ENCODE assay signal across 11 cellular contexts in the genomic region with DNA sequence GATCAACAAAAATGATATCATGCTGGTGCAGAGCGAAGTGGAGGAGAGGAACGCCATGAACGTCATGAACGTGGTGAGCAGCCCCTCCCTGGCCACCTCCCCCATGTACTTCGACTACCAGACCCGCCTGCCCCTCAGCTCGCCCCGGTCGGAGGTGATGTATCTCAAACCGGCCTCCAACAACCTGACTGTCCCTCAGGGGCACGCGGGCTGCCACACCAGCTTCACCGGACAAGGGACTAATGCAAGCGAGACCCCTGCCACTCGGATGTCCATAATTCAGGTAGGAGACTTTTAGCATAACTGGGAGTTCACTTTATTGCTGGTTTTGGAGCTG. TPM values are rescaled to one million over a fixed set of nuclear protein-coding genes. Genes with fewer than 3 reads are reported as not detected.
DNase-seq lines count a peak whose midpoint lies in the region; ATAC-seq and TF ChIP-seq lines count a peak whose summit lies in the region.
"Had no signal": no experiment of that assay in that cellular context is flagged by ENCODE, and none has a peak within 500 bp of the region (broad histone marks: within the 10 kb centered on the region; RNA-seq: fewer than 3 reads in every experiment).

No MANE protein-coding gene starts in this region.

- DNase-seq in IMR-90 (no peak), medulla oblongata (ENCODE audit: extremely low spot score) (peak; percentile 55), stomach (no peak), NCI-H446 (lab: John Stamatoyannopoulos, UW) (no peak), SHP77 (lab: John Stamatoyannopoulos, UW) (no peak)
- DNase-seq: activated naive CD4-positive, alpha-beta T cell treated with anti-CD3 and anti-CD28 coated beads for 36 hours; CD4-positive, CD25-positive, alpha-beta regulatory T cell; NCI-H748 treated with DMSO at 0.1 percent for 48 hours had no signal

- 0% methylated on average over 3 of the region's 15 CpGs; no CpG with 5 or more reads in 1 of the 2 experiments for WGBS in IMR-90 (ENCODE audit: extremely low coverage in 2 of 2, insufficient read length in 1 of 2), 2 experiments
- 12 to 21% methylated on average over 15 of the region's 15 CpGs for WGBS in esophagus, 2 donors
- 10 to 15% (median 13%) methylated on average over 15 of the region's 15 CpGs for WGBS in stomach, 5 donors

- TF ChIP-seq EP300 in stomach (IDR thresholded peaks at IDR 0.05), result no peak

- POLR2A ChIA-PET in IMR-90 (lab: Charles Lee; ENCODE audit: unreplicated experiment), result no interaction called here

- H2BK5ac ChIP-seq in IMR-90 (ENCODE audit: low read depth, low read length, poor library complexity, severe bottlenecking), result no peak overlapping the region

- no peak overlapping the region for H2BK20ac ChIP-seq in IMR-90 (ENCODE audit: low read depth, low read length)

- H3K27ac ChIP-seq in IMR-90 (ENCODE audit: insufficient read depth, low read length) (no peak overlapping the region), esophagus (ENCODE audit: low read depth in 2 of 2, low read length in 1 of 2) (no peak overlapping the region), stomach (peak overlapping the region in 3 of 5 donors; percentile 68 to 79 (median 75))

- intact Hi-C loops in IMR-90 (cut with micrococcal nuclease), result no loop called here
- intact Hi-C loops in stomach (cut with DNase I; ENCODE audit: low total_unique reads), result no loop called here

- no peak overlapping the region for H2AK5ac ChIP-seq in IMR-90 (ENCODE audit: low read depth, low read length)

- in situ Hi-C loops in IMR-90 (cut with MboI; ENCODE audit: low sequenced_read_pairs), result loop anchor here (25.0 kb wide), 1 partner anchor 1678 kb away; no protein-coding TSS in a partner anchor

- H2AK9ac ChIP-seq in IMR-90 (replicated peaks; ENCODE audit: low read depth, low read length, poor library complexity), result peak overlapping the region; percentile 72

- no peak overlapping the region for H3K4me3 ChIP-seq in IMR-90 (ENCODE audit: insufficient read depth, low read depth, low read length)
- peak overlapping the region; percentile 12 to 46 for H3K4me3 ChIP-seq in esophagus (ENCODE audit: low read depth in 1 of 2, low read length in 2 of 2)
- peak overlapping the region; percentile 44 to 58 (median 52) for H3K4me3 ChIP-seq in stomach

- H3K9me3 ChIP-seq in IMR-90 (ENCODE audit: control insufficient read depth, insufficient read depth, low read length) (peaks cover 15% of the 10 kb centered on the region), esophagus (ENCODE audit: control insufficient read depth in 2 of 2, insufficient read depth in 1 of 2, low read depth in 1 of 2, low read length in 1 of 2) (peaks cover 3 to 28% of the 10 kb centered on the region in 2 donors), stomach (peaks cover 0 to 26% (median 10%) of the 10 kb centered on the region in 4 donors)

- H3K18ac ChIP-seq in IMR-90 (ENCODE audit: low read depth, low read length), result no peak overlapping the region

- no peak for TF ChIP-seq RAD21 in IMR-90 (IDR thresholded peaks at IDR 0.05; ENCODE audit: low read length)

- TF ChIP-seq POLR2A in IMR-90 (IDR thresholded peaks at IDR 0.05; ENCODE audit: low read depth, low read length) (no peak), stomach (IDR thresholded peaks at IDR 0.05) (no peak)

- no peak overlapping the region for H2BK15ac ChIP-seq in IMR-90 (ENCODE audit: low read depth, low read length)

- H3K36me3 ChIP-seq in IMR-90 (ENCODE audit: control insufficient read depth, insufficient read depth, low read length), result no peaks in the 10 kb centered on the region
- no peaks in the 10 kb centered on the region for H3K36me3 ChIP-seq in esophagus (ENCODE audit: control insufficient read depth in 2 of 2, insufficient read depth in 2 of 2, low read length in 1 of 2)
- H3K36me3 ChIP-seq in stomach, result no peaks in the 10 kb centered on the region

- H3K4me2 ChIP-seq in IMR-90 (ENCODE audit: low read depth, low read length), result no peak overlapping the region

- H3K9ac ChIP-seq in IMR-90 (ENCODE audit: low read depth, low read length), result no peak overlapping the region

- no peaks in the 10 kb centered on the region for H3K79me1 ChIP-seq in IMR-90 (ENCODE audit: low read depth in 1 of 2, low read length in 2 of 2)

- CTCF ChIA-PET in IMR-90 (lab: Yijun Ruan, JAX), result no interaction called here

- H3K4me1 ChIP-seq in IMR-90 (ENCODE audit: control insufficient read depth, insufficient read depth, low read length) (no peaks in the 10 kb centered on the region), esophagus (ENCODE audit: control insufficient read depth in 2 of 2, insufficient read depth in 2 of 2, low read length in 1 of 2) (peaks cover 3 to 5% of the 10 kb centered on the region in 2 donors), stomach (peaks cover 0 to 46% (median 28%) of the 10 kb centered on the region in 4 donors)

- no TSS peak for BruUV-seq in IMR-90 (replicated peaks; lab: Mats Ljungman, UMichigan)

- no peak overlapping the region for H2BK120ac ChIP-seq in IMR-90 (ENCODE audit: low read depth, low read length)

- peaks cover 46% of the 10 kb centered on the region for H3K27me3 ChIP-seq in IMR-90 (ENCODE audit: control insufficient read depth, insufficient read depth, low read length)
- peaks cover 0 to 24% of the 10 kb centered on the region in 2 donors for H3K27me3 ChIP-seq in esophagus (ENCODE audit: control insufficient read depth in 1 of 2, insufficient read depth in 2 of 2, low read length in 2 of 2)
- H3K27me3 ChIP-seq in stomach, result peaks cover 4 to 61% (median 52%) of the 10 kb centered on the region in 3 donors

- H3K9me1 ChIP-seq in IMR-90 (ENCODE audit: insufficient read depth, low read length), result no peaks in the 10 kb centered on the region

- H4K8ac ChIP-seq in IMR-90 (ENCODE audit: low read depth in 2 of 2, low read length in 2 of 2), result no peak overlapping the region

- no peaks in the 10 kb centered on the region for H4K20me1 ChIP-seq in IMR-90 (ENCODE audit: insufficient read depth, low read length)

- H4K5ac ChIP-seq in IMR-90 (ENCODE audit: low read depth, low read length), result no peak overlapping the region

- no peak overlapping the region for H4K91ac ChIP-seq in IMR-90 (ENCODE audit: insufficient read depth, low read depth, low read length)

- H3K14ac ChIP-seq in IMR-90 (replicated peaks; ENCODE audit: low read depth, low read length), result no peak overlapping the region

- H3K23ac ChIP-seq in IMR-90 (ENCODE audit: low read depth, low read length), result no peak overlapping the region

- ATAC-seq in IMR-90 (ENCODE audit: low read depth) (no peak), HG03025 (IDR thresholded peaks at IDR 0.05; ENCODE audit: low FRiP score, unreplicated experiment) (no peak), HG02852 (IDR thresholded peaks at IDR 0.05; ENCODE audit: unreplicated experiment) (no peak)

- H3K4ac ChIP-seq in IMR-90 (ENCODE audit: low read depth, low read length), result no peak overlapping the region

- no peak overlapping the region for H2AFZ ChIP-seq in IMR-90 (replicated peaks; ENCODE audit: low read length, poor library complexity)

- dilution Hi-C loops in IMR-90 (cut with HindIII; ENCODE audit: low sequenced_read_pairs, unreplicated experiment), result no loop called here

- H3K56ac ChIP-seq in IMR-90 (ENCODE audit: extremely low read depth, insufficient read depth, low read length), result no peak overlapping the region

- TF ChIP-seq CTCF in IMR-90 (conservative IDR thresholded peaks at IDR 0.05; ENCODE audit: low read depth, low read length), result no peak
- TF ChIP-seq CTCF in stomach (IDR thresholded peaks at IDR 0.05), result no peak

TF ChIP-seq in IMR-90, 13 proteins besides CTCF, POLR2A, EP300 and RAD21:
- no peak for TF ChIP-seq SMC3 (IDR thresholded peaks at IDR 0.05; ENCODE audit: low read depth, low read length)
- no peak for TF ChIP-seq MAFK (IDR thresholded peaks at IDR 0.05; ENCODE audit: low read depth, low read length)
- TF ChIP-seq NFE2L2 (IDR thresholded peaks at IDR 0.05; ENCODE audit: low read depth, low read length), result no peak
- TF ChIP-seq CEBPB (IDR thresholded peaks at IDR 0.05; ENCODE audit: low read depth, low read length), result no peak
- TF ChIP-seq RFX5 (IDR thresholded peaks at IDR 0.05; ENCODE audit: low read depth, low read length), result no peak
- TF ChIP-seq MAZ (IDR thresholded peaks at IDR 0.05; ENCODE audit: borderline replicate concordance, low read depth, low read length), result no peak
- no peak for TF ChIP-seq CHD1 (IDR thresholded peaks at IDR 0.05; ENCODE audit: low read depth, low read length)
- TF ChIP-seq, protein P1, sequence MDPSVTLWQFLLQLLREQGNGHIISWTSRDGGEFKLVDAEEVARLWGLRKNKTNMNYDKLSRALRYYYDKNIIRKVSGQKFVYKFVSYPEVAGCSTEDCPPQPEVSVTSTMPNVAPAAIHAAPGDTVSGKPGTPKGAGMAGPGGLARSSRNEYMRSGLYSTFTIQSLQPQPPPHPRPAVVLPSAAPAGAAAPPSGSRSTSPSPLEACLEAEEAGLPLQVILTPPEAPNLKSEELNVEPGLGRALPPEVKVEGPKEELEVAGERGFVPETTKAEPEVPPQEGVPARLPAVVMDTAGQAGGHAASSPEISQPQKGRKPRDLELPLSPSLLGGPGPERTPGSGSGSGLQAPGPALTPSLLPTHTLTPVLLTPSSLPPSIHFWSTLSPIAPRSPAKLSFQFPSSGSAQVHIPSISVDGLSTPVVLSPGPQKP (IDR thresholded peaks at IDR 0.05; ENCODE audit: borderline replicate concordance, low read depth, low read length), result no peak
- TF ChIP-seq FOS (IDR thresholded peaks at IDR 0.05; ENCODE audit: low read depth, low read length), result no peak
- TF ChIP-seq BHLHE40 (IDR thresholded peaks at IDR 0.05; ENCODE audit: low read depth, low read length), result no peak
- TF ChIP-seq, protein P2, sequence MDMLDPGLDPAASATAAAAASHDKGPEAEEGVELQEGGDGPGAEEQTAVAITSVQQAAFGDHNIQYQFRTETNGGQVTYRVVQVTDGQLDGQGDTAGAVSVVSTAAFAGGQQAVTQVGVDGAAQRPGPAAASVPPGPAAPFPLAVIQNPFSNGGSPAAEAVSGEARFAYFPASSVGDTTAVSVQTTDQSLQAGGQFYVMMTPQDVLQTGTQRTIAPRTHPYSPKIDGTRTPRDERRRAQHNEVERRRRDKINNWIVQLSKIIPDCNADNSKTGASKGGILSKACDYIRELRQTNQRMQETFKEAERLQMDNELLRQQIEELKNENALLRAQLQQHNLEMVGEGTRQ (IDR thresholded peaks at IDR 0.05; ENCODE audit: low read depth, low read length), result no peak
- TF ChIP-seq MXI1 (IDR thresholded peaks at IDR 0.05; ENCODE audit: borderline replicate concordance, low read depth, low read length), result no peak
- no peak for TF ChIP-seq RCOR1 (IDR thresholded peaks at IDR 0.05; ENCODE audit: insufficient replicate concordance, low read length)

RNA-seq across cellular contexts. Expression of gene PCDH17, which starts 3.3 kb away (rescaled TPM):
- total RNA-seq in IMR-90 (2012; rRNA removed), result under 0.01 TPM in 1 of 2 replicates, not detected in the other
- not detected in 2 replicates for polyA plus RNA-seq in IMR-90 (2012; rRNA removed)
- not detected in 2 replicates for polyA plus RNA-seq in IMR-90 (2012; cell fraction: cytosol; rRNA removed)
- polyA plus RNA-seq in IMR-90 (2012; cell fraction: nucleus; rRNA removed; ENCODE audit: low replicate concordance), result not detected in 2 replicates
- under 1 TPM; 0.22 to 0.36 TPM for polyA plus RNA-seq in esophagus
- total RNA-seq in stomach, result 10 to 100 TPM in 1 of 5 donors, 1 to 10 TPM in 3, under 1 TPM in 1; 0.89 to 14.0 (median 7.1) TPM
- under 1 TPM; 0.35 to 0.76 (median 0.62) TPM for polyA plus RNA-seq in stomach
- total RNA-seq: activated naive CD4-positive, alpha-beta T cell treated with anti-CD3 and anti-CD28 coated beads for 36 hours; CD4-positive, CD25-positive, alpha-beta regulatory T cell had no signal
- polyA plus RNA-seq: CD4-positive, CD25-positive, alpha-beta regulatory T cell had no signal

Comparison
In these comparisons a context has a peak if more than half of its experiments do, and no peak if none do; other contexts are left out.
1. H3K27ac ChIP-seq: peak in stomach (3 of 5); none in IMR-90 (single experiment) and esophagus (0 of 2).